ENCODE assay signal across 21 cellular contexts in genomic region chr17:10718547-10718946, GRCh38. TPM values are rescaled to one million over a fixed set of nuclear protein-coding genes. Genes with fewer than 3 reads are reported as not detected.
"Had no signal": no experiment of that assay in that cellular context is flagged by ENCODE, and none has a peak within 500 bp of the region (broad histone marks: within the 10 kb centered on the region; RNA-seq: fewer than 3 reads in every experiment).

No MANE protein-coding gene starts in this region.

- H3K4me1 Mint-ChIP-seq: activated B cell treated with CpG ODN at 0.5 μM for 24 hours; activated naive CD4-positive, alpha-beta T cell treated with anti-CD3 and anti-CD28 coated beads, Interleukin-2, amount 10 ng/mL, durations not matched to agents 7 days and 5 days had no signal

- H3K27me3 ChIP-seq: breast epithelium, esophagus squamous epithelium, heart right ventricle, ovary, spleen, tibial nerve had no signal

- H3K36me3 ChIP-seq: breast epithelium, ovary, prostate gland had no signal

- DNase-seq: activated B cell treated with CpG ODN at 0.5 μM for 24 hours; activated effector memory CD4-positive, alpha-beta T cell treated with anti-CD3 and anti-CD28 coated beads, Interleukin-2, amount 50 U/mL, for 16 hours; activated naive CD4-positive, alpha-beta T cell treated with anti-CD3 and anti-CD28 coated beads, Interleukin-2, amount 10 ng/mL, durations not matched to agents 7 days and 5 days; activated T-cell treated with anti-CD3 and anti-CD28 coated beads for 4 hours; central memory CD4-positive, alpha-beta T cell; dermis blood vessel endothelial cell; effector CD4-positive, alpha-beta T cell; esophagus squamous epithelium; foreskin melanocyte; heart right ventricle; mucosa of descending colon; ovary; spleen; stimulated activated naive CD4-positive, alpha-beta T cell treated with Interleukin-2 at 50 U/mL for 16 hours had no signal

- H3K4me1 ChIP-seq: breast epithelium, esophagus squamous epithelium, heart right ventricle, prostate gland, spleen, tibial nerve had no signal

- H3K4me3 ChIP-seq: breast epithelium, esophagus squamous epithelium, heart right ventricle, lung, mucosa of descending colon, ovary, prostate gland, spleen, tibial nerve had no signal

- H3K27ac ChIP-seq: breast epithelium, esophagus squamous epithelium, heart right ventricle, ovary, prostate gland, spleen, tibial nerve had no signal

- H3K27ac Mint-ChIP-seq: activated B cell treated with CpG ODN at 0.5 μM for 24 hours; activated naive CD4-positive, alpha-beta T cell treated with anti-CD3 and anti-CD28 coated beads, Interleukin-2, amount 10 ng/mL, durations not matched to agents 7 days and 5 days; activated T-helper 1 cell treated with anti-CD3 and anti-CD28 coated beads, Interleukin-12 subunit alpha, Interleukin-12 subunit beta, Interleukin-2, Interleukin-4 antibody, amounts not matched to agents 30 ng/mL and 10 ng/mL and 1 ng/mL, durations not matched to agents 14 hours and 24 hours and 36 hours; T-helper 2 cell treated with Interferon-gamma antibody and Interleukin-4, amounts not matched to agents 5 μg/mL and 100 μg/mL, for 36 hours had no signal

- ATAC-seq: heart right ventricle, mucosa of descending colon had no signal

- H3K27me3 Mint-ChIP-seq: activated B cell treated with CpG ODN at 0.5 μM for 24 hours; activated naive CD4-positive, alpha-beta T cell treated with anti-CD3 and anti-CD28 coated beads, Interleukin-2, amount 10 ng/mL, durations not matched to agents 7 days and 5 days had no signal

- H3K9me3 ChIP-seq: breast epithelium, esophagus squamous epithelium, heart right ventricle, mucosa of descending colon, ovary, prostate gland, spleen, tibial nerve had no signal

- H3K9me3 Mint-ChIP-seq: activated B cell treated with CpG ODN at 0.5 μM for 24 hours; activated naive CD4-positive, alpha-beta T cell treated with anti-CD3 and anti-CD28 coated beads, Interleukin-2, amount 10 ng/mL, durations not matched to agents 7 days and 5 days; activated T-helper 1 cell treated with anti-CD3 and anti-CD28 coated beads, Interleukin-12 subunit alpha, Interleukin-12 subunit beta, Interleukin-2, Interleukin-4 antibody, amounts not matched to agents 30 ng/mL and 10 ng/mL and 1 ng/mL, durations not matched to agents 14 hours and 24 hours and 36 hours; T-helper 2 cell treated with Interferon-gamma antibody and Interleukin-4, amounts not matched to agents 5 μg/mL and 100 μg/mL, for 36 hours had no signal

- H3K4me3 Mint-ChIP-seq: activated B cell treated with CpG ODN at 0.5 μM for 24 hours; activated naive CD4-positive, alpha-beta T cell treated with anti-CD3 and anti-CD28 coated beads, Interleukin-2, amount 10 ng/mL, durations not matched to agents 7 days and 5 days; activated T-helper 1 cell treated with anti-CD3 and anti-CD28 coated beads, Interleukin-12 subunit alpha, Interleukin-12 subunit beta, Interleukin-2, Interleukin-4 antibody, amounts not matched to agents 30 ng/mL and 10 ng/mL and 1 ng/mL, durations not matched to agents 14 hours and 24 hours and 36 hours; T-helper 2 cell treated with Interferon-gamma antibody and Interleukin-4, amounts not matched to agents 5 μg/mL and 100 μg/mL, for 36 hours had no signal

RNA-seq across cellular contexts. Expression of gene TMEM220, which starts 11.3 kb away (rescaled TPM):
- polyA plus RNA-seq: neural cell had no signal
